In the genomic region with DNA sequence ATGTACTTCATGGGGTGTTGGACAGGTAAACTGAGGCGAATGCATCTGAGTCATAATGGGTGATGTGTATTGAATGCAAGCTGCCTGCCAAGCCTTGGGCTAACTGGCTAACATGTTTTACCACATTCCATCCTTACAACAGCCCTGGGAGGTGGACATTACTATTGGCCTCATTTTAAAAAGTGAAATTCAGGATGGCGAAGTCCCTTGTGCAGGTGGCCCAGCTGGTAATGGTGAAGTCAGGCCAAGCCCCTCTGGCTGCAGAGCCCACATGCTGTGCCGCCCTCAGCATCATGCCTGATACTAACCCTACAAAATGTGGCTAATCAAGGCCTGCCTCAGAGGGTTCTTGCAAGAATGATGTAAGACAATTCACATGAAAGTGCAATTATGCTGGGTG, we compare ENCODE assay signal across 11 cellular contexts. TPM values are rescaled to one million over a fixed set of nuclear protein-coding genes. Genes with fewer than 3 reads are reported as not detected.
DNase-seq lines count a peak whose midpoint lies in the region; ATAC-seq and TF ChIP-seq lines count a peak whose summit lies in the region.
"Had no signal": no experiment of that assay in that cellular context is flagged by ENCODE, and none has a peak within 500 bp of the region (broad histone marks: within the 10 kb centered on the region; RNA-seq: fewer than 3 reads in every experiment).

No MANE protein-coding gene starts in this region.

- CTCF ChIA-PET in CD4-positive, alpha-beta T cell (lab: Charles Lee), result interaction anchor here (1.9 kb wide), 1 partner anchor 31 kb away, joined by 9 read pairs; no protein-coding TSS in a partner anchor
- CTCF ChIA-PET in PC-9 (lab: Charles Lee), result interaction anchor here (0.5 kb wide), 1 partner anchor 20 kb away, joined by 3 read pairs; no protein-coding TSS in a partner anchor

- no peaks in the 10 kb centered on the region for H3K36me3 Mint-ChIP-seq in CD4-positive, alpha-beta T cell (ENCODE audit: low read depth)

- no peaks in the 10 kb centered on the region for H3K36me3 ChIP-seq in PC-9 (ENCODE audit: low read depth)
- H3K36me3 ChIP-seq: heart left ventricle, tibial nerve had no signal

- no peak for ATAC-seq in CD4-positive, alpha-beta T cell (ENCODE audit: poor library complexity)
- ATAC-seq in GM19324 (IDR thresholded peaks at IDR 0.05; ENCODE audit: low FRiP score, unreplicated experiment), result peak; percentile 5
- no peak for ATAC-seq in GM21381 (IDR thresholded peaks at IDR 0.05; ENCODE audit: unreplicated experiment)
- ATAC-seq in GM19328 (IDR thresholded peaks at IDR 0.05; ENCODE audit: unreplicated experiment), result no peak
- ATAC-seq: heart left ventricle had no signal

- no peaks in the 10 kb centered on the region for H3K27me3 ChIP-seq in CD4-positive, alpha-beta T cell (ENCODE audit: control insufficient read depth, insufficient read depth, low read length)
- no peaks in the 10 kb centered on the region for H3K27me3 ChIP-seq in PC-9 (ENCODE audit: insufficient read depth, low read depth)
- H3K27me3 ChIP-seq: heart left ventricle, tibial nerve had no signal

- H3K4me3 ChIP-seq in PC-9 (no peak overlapping the region), coronary artery (no peak overlapping the region)
- H3K4me3 ChIP-seq: heart left ventricle, tibial nerve had no signal

- H3K9me3 ChIP-seq in CD4-positive, alpha-beta T cell (ENCODE audit: control insufficient read depth, low read length), result no peaks in the 10 kb centered on the region
- H3K9me3 ChIP-seq in PC-9 (ENCODE audit: insufficient read depth, low read depth), result no peaks in the 10 kb centered on the region
- H3K9me3 ChIP-seq: heart left ventricle, tibial nerve had no signal

- H3K4me2 ChIP-seq in PC-9, result peak overlapping the region; percentile 39

- H3F3A ChIP-seq in PC-9 (ENCODE audit: insufficient read depth, low read depth), result peaks cover 37% of the 10 kb centered on the region

- no peak for DNase-seq in CD4-positive, alpha-beta T cell
- DNase-seq in PC-9 (peak; percentile 62 to 90), islet precursor cell (peak; percentile 66), coronary artery (ENCODE audit: low spot score) (no peak), ecto neural progenitor cell (ENCODE audit: low spot score) (no peak)
- DNase-seq: heart left ventricle had no signal

- no peaks in the 10 kb centered on the region for H3K9me2 ChIP-seq in PC-9 (ENCODE audit: insufficient read depth)

- peak overlapping the region; percentile 86 for H3K27ac Mint-ChIP-seq in CD4-positive, alpha-beta T cell

- no peaks in the 10 kb centered on the region for H3K79me2 ChIP-seq in PC-9 (ENCODE audit: low read depth)

- no peaks in the 10 kb centered on the region for H4K20me1 ChIP-seq in PC-9 (ENCODE audit: insufficient read depth)

- intact Hi-C loops in CD4-positive, alpha-beta T cell (cut with DNase I, micrococcal nuclease), result no loop called here
- intact Hi-C loops in PC-9 (cut with micrococcal nuclease; ENCODE audit: unreplicated experiment), result loop anchor here (1.0 kb wide), 2 partner anchors 31 to 42 kb away; no protein-coding TSS in a partner anchor

- peak overlapping the region; percentile 32 for H3K27ac ChIP-seq in CD4-positive, alpha-beta T cell (ENCODE audit: low read depth, low read length)
- H3K27ac ChIP-seq in PC-9 (peak overlapping the region; percentile 72), coronary artery (no peak overlapping the region)
- H3K27ac ChIP-seq: RWPE1, tibial nerve had no signal

- POLR2A ChIA-PET in CD4-positive, alpha-beta T cell (lab: Charles Lee), result interaction anchor here (1.0 to 15.2 kb wide), 8 partner anchors 9 to 74 kb away, joined by 3 to 305 read pairs (median 7); a partner anchor contains a TSS
- POLR2A ChIA-PET in PC-9 (lab: Charles Lee; ENCODE audit: unreplicated experiment), result interaction anchor here (0.6 to 0.9 kb wide), 3 partner anchors 20 to 42 kb away, joined by 3 to 7 read pairs (median 4); no protein-coding TSS in a partner anchor

- no peaks in the 10 kb centered on the region for H3K27me3 Mint-ChIP-seq in CD4-positive, alpha-beta T cell

- peaks cover 32% of the 10 kb centered on the region for H3K4me1 ChIP-seq in PC-9 (replicated peaks; ENCODE audit: insufficient read depth)

- peaks cover 45% of the 10 kb centered on the region for H3K4me1 Mint-ChIP-seq in CD4-positive, alpha-beta T cell (ENCODE audit: low read depth)

- H3K9me3 Mint-ChIP-seq in CD4-positive, alpha-beta T cell, result no peaks in the 10 kb centered on the region

- H2AFZ ChIP-seq in PC-9, result no peak overlapping the region

- peak overlapping the region; percentile 6 for H3K4me3 Mint-ChIP-seq in CD4-positive, alpha-beta T cell

- no TSS peak for BruUV-seq in PC-9 (replicated peaks; lab: Mats Ljungman, UMichigan)

- TF ChIP-seq CTCF in CD4-positive, alpha-beta T cell (IDR thresholded peaks at IDR 0.05), result no peak
- TF ChIP-seq CTCF in PC-9 (conservative IDR thresholded peaks at IDR 0.05) (no peak), coronary artery (IDR thresholded peaks at IDR 0.05) (no peak)

RNA-seq across cellular contexts. Expression of a gene that starts 60.0 kb away (rescaled TPM):
- 100 to 1,000 TPM; 615 to 660 TPM for total RNA-seq in CD4-positive, alpha-beta T cell
- 105 and 120 TPM in 2 replicates for total RNA-seq in PC-9 (2021)

Comparison
In these comparisons a context has a peak if more than half of its experiments do, and no peak if none do; other contexts are left out.
1. DNase-seq: peak in PC-9 (2 of 2) and islet precursor cell (single experiment); none in CD4-positive, alpha-beta T cell (0 of 10), coronary artery (single experiment) and ecto neural progenitor cell (single experiment).
2. H3K27ac ChIP-seq: peak in CD4-positive, alpha-beta T cell (single experiment) and PC-9 (single experiment); none in coronary artery (0 of 2).